Comparison of ENCODE assay signal across 12 cellular contexts in genomic region chr11:77412814-77413213, GRCh38.
DNase-seq lines count a peak whose midpoint lies in the region; ATAC-seq and TF ChIP-seq lines count a peak whose summit lies in the region.
"Had no signal": no experiment of that assay in that cellular context is flagged by ENCODE, and none has a peak within 500 bp of the region (broad histone marks: within the 10 kb centered on the region; RNA-seq: fewer than 3 reads in every experiment).

No MANE protein-coding gene starts in this region.

- H3K9me3 ChIP-seq in iPS-18a (ENCODE audit: control insufficient read depth, low read depth, low read length) = no peaks in the 10 kb centered on the region
- no peaks in the 10 kb centered on the region for H3K9me3 ChIP-seq in vagina

- no peak for TF ChIP-seq POLR2A in vagina (IDR thresholded peaks at IDR 0.05)

- no peak for TF ChIP-seq CTCF in activated CD8-positive, alpha-beta T cell treated with anti-CD3 and anti-CD28 coated beads for 36 hours (IDR thresholded peaks at IDR 0.05)
- TF ChIP-seq CTCF in vagina (IDR thresholded peaks at IDR 0.05) = no peak

- H3K27ac ChIP-seq in iPS-18a (ENCODE audit: low read length) (no peak overlapping the region), vagina (peak overlapping the region; percentile 87)

- intact Hi-C loops in activated CD8-positive, alpha-beta T cell treated with anti-CD3 and anti-CD28 coated beads for 36 hours (cut with micrococcal nuclease) = no loop called here
- intact Hi-C loops in vagina (cut with DNase I) = no loop called here

- H3K9ac ChIP-seq in iPS-18a (ENCODE audit: low read length) = no peak overlapping the region

- H3K27me3 ChIP-seq in iPS-18a (ENCODE audit: control insufficient read depth, insufficient read depth, low read length) (no peaks in the 10 kb centered on the region), vagina (no peaks in the 10 kb centered on the region)

- H3K9me3 Mint-ChIP-seq in stimulated activated naive CD8-positive, alpha-beta T cell treated with anti-CD3 and anti-CD28 coated beads, Interleukin-15, Interleukin-2, amounts not matched to agents 100 ng/mL and 50 ng/mL, for 24 hours = no peaks in the 10 kb centered on the region
- no peaks in the 10 kb centered on the region for H3K9me3 Mint-ChIP-seq in activated CD8-positive, alpha-beta T cell treated with anti-CD3 and anti-CD28 coated beads for 36 hours
- H3K9me3 Mint-ChIP-seq: activated CD4-positive, alpha-beta memory T cell treated with anti-CD3 and anti-CD28 coated beads, Interleukin-2, amount 10 ng/mL, durations not matched to agents 7 days and 5 days had no signal

- H3K4me1 Mint-ChIP-seq in stimulated activated naive CD8-positive, alpha-beta T cell treated with anti-CD3 and anti-CD28 coated beads, Interleukin-15, Interleukin-2, amounts not matched to agents 100 ng/mL and 50 ng/mL, for 24 hours (ENCODE audit: low read depth) = peaks cover 44% of the 10 kb centered on the region
- peaks cover 39% of the 10 kb centered on the region for H3K4me1 Mint-ChIP-seq in activated CD8-positive, alpha-beta T cell treated with anti-CD3 and anti-CD28 coated beads for 36 hours (ENCODE audit: low read depth)

- CTCF ChIA-PET in activated CD8-positive, alpha-beta T cell treated with anti-CD3 and anti-CD28 coated beads for 36 hours (lab: Charles Lee) = interaction anchor here (1.1 kb wide), 1 partner anchor 9 kb away, joined by 3 read pairs; no protein-coding TSS in a partner anchor

- H3K4me3 Mint-ChIP-seq in stimulated activated naive CD8-positive, alpha-beta T cell treated with anti-CD3 and anti-CD28 coated beads, Interleukin-15, Interleukin-2, amounts not matched to agents 100 ng/mL and 50 ng/mL, for 24 hours = peak overlapping the region; percentile 8
- H3K4me3 Mint-ChIP-seq in activated CD8-positive, alpha-beta T cell treated with anti-CD3 and anti-CD28 coated beads for 36 hours = peak overlapping the region; percentile 92

- no peak overlapping the region for H3K27ac Mint-ChIP-seq in stimulated activated naive CD8-positive, alpha-beta T cell treated with anti-CD3 and anti-CD28 coated beads, Interleukin-15, Interleukin-2, amounts not matched to agents 100 ng/mL and 50 ng/mL, for 24 hours
- no peak overlapping the region for H3K27ac Mint-ChIP-seq in activated CD8-positive, alpha-beta T cell treated with anti-CD3 and anti-CD28 coated beads for 36 hours

- H3K4me3 ChIP-seq in iPS-18a (ENCODE audit: low read length) (peak overlapping the region; percentile 0), vagina (no peak overlapping the region)

- POLR2A ChIA-PET in activated CD8-positive, alpha-beta T cell treated with anti-CD3 and anti-CD28 coated beads for 36 hours (lab: Charles Lee) = no interaction called here

- no peak for DNase-seq in stimulated activated naive CD8-positive, alpha-beta T cell treated with anti-CD3 and anti-CD28 coated beads, Interleukin-15, Interleukin-2, amounts not matched to agents 100 U/mL and 50 U/mL, for 24 hours
- no peak for DNase-seq in activated CD8-positive, alpha-beta T cell treated with anti-CD3 and anti-CD28 coated beads for 36 hours
- no peak for DNase-seq in vagina (ENCODE audit: extremely low spot score in 2 of 2)
- DNase-seq in KG1 (lab: John Stamatoyannopoulos, UW) = no peak
- DNase-seq in NCI-H345 treated with DMSO at 0.1 percent for 48 hours (lab: John Stamatoyannopoulos, UW; ENCODE audit: unreplicated experiment) = no peak
- DNase-seq: activated CD4-positive, alpha-beta memory T cell treated with anti-CD3 and anti-CD28 coated beads, Interleukin-2, amount 10 ng/mL, durations not matched to agents 7 days and 5 days; kidney glomerular epithelial cell; NCI-H1930; NCI-H748 treated with DMSO at 0.1 percent for 48 hours had no signal

- no peaks in the 10 kb centered on the region for H3K27me3 Mint-ChIP-seq in stimulated activated naive CD8-positive, alpha-beta T cell treated with anti-CD3 and anti-CD28 coated beads, Interleukin-15, Interleukin-2, amounts not matched to agents 100 ng/mL and 50 ng/mL, for 24 hours
- H3K27me3 Mint-ChIP-seq in activated CD8-positive, alpha-beta T cell treated with anti-CD3 and anti-CD28 coated beads for 36 hours = no peaks in the 10 kb centered on the region
- H3K27me3 Mint-ChIP-seq: activated CD4-positive, alpha-beta memory T cell treated with anti-CD3 and anti-CD28 coated beads, Interleukin-2, amount 10 ng/mL, durations not matched to agents 7 days and 5 days had no signal

- H3K36me3 Mint-ChIP-seq in stimulated activated naive CD8-positive, alpha-beta T cell treated with anti-CD3 and anti-CD28 coated beads, Interleukin-15, Interleukin-2, amounts not matched to agents 100 ng/mL and 50 ng/mL, for 24 hours (ENCODE audit: low read depth) = peaks cover 4% of the 10 kb centered on the region
- H3K36me3 Mint-ChIP-seq in activated CD8-positive, alpha-beta T cell treated with anti-CD3 and anti-CD28 coated beads for 36 hours (ENCODE audit: low read depth) = peaks cover 6% of the 10 kb centered on the region

- H3K36me3 ChIP-seq in iPS-18a (ENCODE audit: control insufficient read depth, low read depth, low read length) (no peaks in the 10 kb centered on the region), vagina (no peaks in the 10 kb centered on the region)

- H3K4me1 ChIP-seq in iPS-18a (ENCODE audit: control insufficient read depth, low read depth, low read length) (peaks cover 31% of the 10 kb centered on the region), vagina (peaks cover 29% of the 10 kb centered on the region)

- no peak for ATAC-seq in stimulated activated naive CD8-positive, alpha-beta T cell treated with anti-CD3 and anti-CD28 coated beads, Interleukin-15, Interleukin-2, amounts not matched to agents 100 U/mL and 50 U/mL, for 24 hours
- ATAC-seq in activated CD8-positive, alpha-beta T cell treated with anti-CD3 and anti-CD28 coated beads for 36 hours = no peak
- ATAC-seq in GM21423 (IDR thresholded peaks at IDR 0.05; ENCODE audit: unreplicated experiment) = no peak
